In the genomic region with DNA sequence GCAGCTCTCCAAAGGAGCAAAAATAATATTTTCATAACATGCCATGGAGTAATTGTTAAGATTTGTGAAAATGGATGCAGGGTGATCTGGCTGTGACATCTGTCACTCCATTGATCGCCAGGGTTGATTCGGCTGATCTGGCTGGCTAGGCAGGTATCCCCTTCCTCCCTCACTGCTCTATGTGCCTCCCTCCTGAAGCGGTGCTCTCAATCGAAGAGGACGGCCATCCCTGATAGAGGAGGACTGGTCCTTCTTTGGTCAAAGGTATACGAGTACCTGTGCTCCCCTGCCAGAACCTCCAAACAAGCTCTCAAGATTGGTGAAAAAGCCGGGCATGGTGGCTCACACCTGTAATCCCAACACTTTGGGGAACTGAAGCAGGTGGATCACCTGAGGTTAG, we compare ENCODE assay signal across 22 cellular contexts. TPM values are rescaled to one million over a fixed set of nuclear protein-coding genes. Genes with fewer than 3 reads are reported as not detected.
"Had no signal": no experiment of that assay in that cellular context is flagged by ENCODE, and none has a peak within 500 bp of the region (broad histone marks: within the 10 kb centered on the region; RNA-seq: fewer than 3 reads in every experiment).

No MANE protein-coding gene starts in this region.

- H3K9me3 ChIP-seq: ascending aorta, esophagus muscularis mucosa, heart right ventricle, left lung, lower lobe of right lung, upper lobe of left lung, vagina had no signal

- H3K4me1 ChIP-seq: ascending aorta, esophagus muscularis mucosa, vagina had no signal

- H3K4me3 Mint-ChIP-seq: activated B cell treated with CpG ODN at 0.5 μM for 24 hours; activated naive CD4-positive, alpha-beta T cell treated with anti-CD3 and anti-CD28 coated beads for 36 hours; activated naive CD8-positive, alpha-beta T cell treated with anti-CD3 and anti-CD28 coated beads, Interleukin-2, amount 10 ng/mL, durations not matched to agents 7 days and 5 days; naive thymus-derived CD8-positive, alpha-beta T cell; T-helper 2 cell treated with Interferon-gamma antibody and Interleukin-4, amounts not matched to agents 5 μg/mL and 100 μg/mL, for 36 hours had no signal

- ATAC-seq: heart right ventricle; left lung; lower lobe of right lung; naive thymus-derived CD8-positive, alpha-beta T cell; right cardiac atrium had no signal

- H3K27ac Mint-ChIP-seq: activated naive CD4-positive, alpha-beta T cell treated with anti-CD3 and anti-CD28 coated beads for 36 hours had no signal

- H3K9me3 Mint-ChIP-seq: activated B cell treated with CpG ODN at 0.5 μM for 24 hours; activated naive CD4-positive, alpha-beta T cell treated with anti-CD3 and anti-CD28 coated beads for 36 hours; activated naive CD8-positive, alpha-beta T cell treated with anti-CD3 and anti-CD28 coated beads, Interleukin-2, amount 10 ng/mL, durations not matched to agents 7 days and 5 days; naive thymus-derived CD8-positive, alpha-beta T cell; T-helper 2 cell treated with Interferon-gamma antibody and Interleukin-4, amounts not matched to agents 5 μg/mL and 100 μg/mL, for 36 hours had no signal

- DNase-seq: activated B cell treated with CpG ODN at 0.5 μM for 24 hours; activated CD4-positive, alpha-beta T cell treated with anti-CD3 and anti-CD28 coated beads for 4 hours; activated CD4-positive, alpha-beta T cell treated with anti-CD3 and anti-CD28 coated beads, Interleukin-2, amount 50 U/mL, for 4 hours; activated effector memory CD4-positive, alpha-beta T cell treated with Interleukin-2 at 50 U/mL for 16 hours; activated naive CD4-positive, alpha-beta T cell treated with anti-CD3 and anti-CD28 coated beads for 36 hours; activated naive CD8-positive, alpha-beta T cell treated with anti-CD3 and anti-CD28 coated beads, Interleukin-2, amount 10 ng/mL, durations not matched to agents 7 days and 5 days; foreskin melanocyte; heart right ventricle; left lung; lower lobe of right lung; mesenchymal stem cell; naive thymus-derived CD8-positive, alpha-beta T cell; right cardiac atrium; stimulated activated naive CD4-positive, alpha-beta T cell treated with Interleukin-2 at 50 U/mL for 16 hours; substantia nigra; T-helper 1 cell; upper lobe of left lung had no signal

- H3K4me3 ChIP-seq: ascending aorta, esophagus muscularis mucosa, heart right ventricle, left lung, lower lobe of right lung, upper lobe of left lung, vagina had no signal

- H3K27me3 ChIP-seq: ascending aorta, brain microvascular endothelial cell, esophagus muscularis mucosa, heart right ventricle, left lung, upper lobe of left lung, vagina had no signal

- H3K27ac ChIP-seq: ascending aorta, esophagus muscularis mucosa, heart right ventricle, left lung, lower lobe of right lung, upper lobe of left lung, vagina had no signal

- H3K27me3 Mint-ChIP-seq: activated B cell treated with CpG ODN at 0.5 μM for 24 hours; activated naive CD8-positive, alpha-beta T cell treated with anti-CD3 and anti-CD28 coated beads, Interleukin-2, amount 10 ng/mL, durations not matched to agents 7 days and 5 days; naive thymus-derived CD8-positive, alpha-beta T cell had no signal

- H3K36me3 ChIP-seq: ascending aorta, brain microvascular endothelial cell, esophagus muscularis mucosa, heart right ventricle, left lung, lower lobe of right lung, upper lobe of left lung, vagina had no signal

RNA-seq across cellular contexts. Expression of gene VCPKMT, which starts 47.9 kb away (rescaled TPM):
- total RNA-seq: ascending aorta had no signal
